Comparison of ENCODE assay signal across 1 cellular context in the genomic region with DNA sequence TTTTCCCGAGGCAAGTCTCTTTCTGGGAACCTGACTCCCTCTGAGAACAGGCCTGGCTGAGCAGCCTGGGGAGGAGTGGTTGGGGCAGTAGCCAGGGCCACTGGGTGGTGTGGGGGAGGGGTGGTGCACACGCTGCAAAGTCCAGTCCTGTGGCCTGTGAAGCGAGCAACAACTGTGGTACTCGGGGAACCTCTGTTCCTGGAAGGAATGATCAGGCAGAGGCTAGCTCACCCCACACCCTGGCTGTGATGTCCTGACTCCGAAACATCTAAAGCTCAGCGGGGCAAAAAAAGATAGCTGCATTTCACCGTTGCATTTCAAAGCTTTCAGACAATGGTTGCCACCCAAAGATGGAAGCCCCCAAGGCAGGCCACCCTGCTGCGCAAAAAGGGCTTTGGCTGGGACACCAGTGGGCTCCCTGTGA.
TF ChIP-seq lines count a peak whose summit lies in the region.

No MANE protein-coding gene starts in this region.

TF ChIP-seq in K562, 482 proteins besides CTCF, POLR2A, EP300 and RAD21:
- TF ChIP-seq ZNF12 (CRISPR knock-in tag; IDR thresholded peaks at IDR 0.05) (no peak), SAP30 (IDR thresholded peaks at IDR 0.05; ENCODE audit: borderline replicate concordance, insufficient read depth, low read depth, low read length, poor library complexity, severe bottlenecking) (no peak), E2F3 (CRISPR knock-in tag; IDR thresholded peaks at IDR 0.05) (no peak), RBM39 (optimal IDR thresholded peaks at IDR 0.05; ENCODE audit: low read depth, low read length) (no peak), HNRNPL (IDR thresholded peaks at IDR 0.05; ENCODE audit: low read depth, low read length) (no peak), ZNF124 (CRISPR knock-in tag; IDR thresholded peaks at IDR 0.05) (no peak), EZH2 (IDR thresholded peaks at IDR 0.05; ENCODE audit: borderline replicate concordance, low read depth, low read length) (no peak)
- TF ChIP-seq, protein P1, sequence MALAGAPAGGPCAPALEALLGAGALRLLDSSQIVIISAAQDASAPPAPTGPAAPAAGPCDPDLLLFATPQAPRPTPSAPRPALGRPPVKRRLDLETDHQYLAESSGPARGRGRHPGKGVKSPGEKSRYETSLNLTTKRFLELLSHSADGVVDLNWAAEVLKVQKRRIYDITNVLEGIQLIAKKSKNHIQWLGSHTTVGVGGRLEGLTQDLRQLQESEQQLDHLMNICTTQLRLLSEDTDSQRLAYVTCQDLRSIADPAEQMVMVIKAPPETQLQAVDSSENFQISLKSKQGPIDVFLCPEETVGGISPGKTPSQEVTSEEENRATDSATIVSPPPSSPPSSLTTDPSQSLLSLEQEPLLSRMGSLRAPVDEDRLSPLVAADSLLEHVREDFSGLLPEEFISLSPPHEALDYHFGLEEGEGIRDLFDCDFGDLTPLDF (CRISPR knock-in tag; IDR thresholded peaks at IDR 0.05), result no peak
